ENCODE assay signal across 13 cellular contexts in the genomic region with DNA sequence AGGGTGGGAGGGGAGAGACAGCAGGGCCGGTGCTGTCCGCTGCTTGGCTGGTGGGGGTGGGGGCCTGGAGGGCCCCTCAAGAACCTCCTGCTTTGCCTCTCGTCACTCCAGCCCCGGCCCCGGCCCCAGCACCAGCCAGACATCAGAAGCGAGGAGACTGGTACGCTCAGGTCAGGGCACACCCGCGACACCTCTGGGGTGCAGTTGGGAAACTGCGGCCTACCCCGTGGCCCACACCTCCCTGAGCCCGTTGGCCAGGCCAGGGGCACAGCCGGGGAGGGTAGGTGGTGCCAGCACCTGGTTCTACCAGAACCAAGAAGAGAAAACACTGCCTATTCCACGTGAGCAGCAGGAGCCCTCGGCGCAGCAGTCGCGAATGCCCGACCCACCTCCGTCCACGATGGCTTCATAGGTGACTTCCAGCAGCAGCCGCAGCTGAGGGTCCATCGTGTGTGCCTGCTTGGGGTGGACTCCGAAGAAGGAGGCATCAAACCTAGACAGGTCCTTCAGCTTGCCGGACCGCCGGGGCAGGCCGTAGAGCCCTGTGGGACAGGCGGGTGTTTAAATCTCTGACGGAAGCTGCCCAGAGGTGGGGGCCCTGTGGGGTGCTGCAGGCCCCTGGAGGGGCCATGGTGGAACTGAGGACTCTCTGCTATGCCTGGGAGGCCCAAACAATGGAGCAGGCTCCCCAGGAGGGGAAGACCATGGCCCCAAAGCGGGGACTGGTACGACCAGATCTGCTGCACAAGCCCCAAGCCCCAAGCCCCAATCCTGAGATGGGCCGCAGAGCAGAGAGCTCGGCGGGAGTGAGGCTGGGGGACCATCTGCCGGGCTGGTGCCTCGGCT. TPM values are rescaled to one million over a fixed set of nuclear protein-coding genes. Genes with fewer than 3 reads are reported as not detected.
DNase-seq lines count a peak whose midpoint lies in the region; ATAC-seq and TF ChIP-seq lines count a peak whose summit lies in the region.
"Had no signal": no experiment of that assay in that cellular context is flagged by ENCODE, and none has a peak within 500 bp of the region (broad histone marks: within the 10 kb centered on the region; RNA-seq: fewer than 3 reads in every experiment).

No MANE protein-coding gene starts in this region.

- no peak overlapping the region for H3K4me2 ChIP-seq in SU-DHL-6 (ENCODE audit: low read depth, low read length, poor library complexity, severe bottlenecking)

- no peak overlapping the region for H3K27ac ChIP-seq in SU-DHL-6 (ENCODE audit: low read depth, low read length)
- H3K27ac ChIP-seq: neutrophil, Peyer's patch had no signal

- H3K9me3 Mint-ChIP-seq in glutamatergic neuron (ENCODE audit: unreplicated experiment): peaks cover 6% of the 10 kb centered on the region
- no peaks in the 10 kb centered on the region for H3K9me3 Mint-ChIP-seq in stimulated activated naive B cell treated with anti-CD40 and anti-IgM and Interleukin-4, amounts not matched to agents 10 μg/mL and 1 μg/mL and 100 μg/mL, for 72 hours
- H3K9me3 Mint-ChIP-seq: activated B cell treated with CpG ODN at 0.5 μM for 24 hours; CD4-positive, alpha-beta memory T cell had no signal

- peaks cover 10% of the 10 kb centered on the region for H3F3A ChIP-seq in SU-DHL-6 (ENCODE audit: insufficient read depth)

- no peaks in the 10 kb centered on the region for H3K27me3 ChIP-seq in SU-DHL-6 (ENCODE audit: low read length)
- H3K27me3 ChIP-seq: Peyer's patch had no signal

- H3K27ac Mint-ChIP-seq in glutamatergic neuron (ENCODE audit: unreplicated experiment): no peak overlapping the region
- peak overlapping the region; percentile 31 for H3K27ac Mint-ChIP-seq in stimulated activated naive B cell treated with anti-CD40 and anti-IgM and Interleukin-4, amounts not matched to agents 10 μg/mL and 1 μg/mL and 100 μg/mL, for 72 hours
- H3K27ac Mint-ChIP-seq: activated B cell treated with CpG ODN at 0.5 μM for 24 hours; CD4-positive, alpha-beta memory T cell had no signal

- ATAC-seq in stimulated activated naive B cell treated with anti-CD40 and anti-IgM and Interleukin-4, amounts not matched to agents 10 μg/mL and 1 μg/mL and 100 μg/mL, for 72 hours (replicated peaks): no peak
- ATAC-seq in HG02852 (IDR thresholded peaks at IDR 0.05; ENCODE audit: unreplicated experiment): no peak

- H3K27me3 Mint-ChIP-seq in glutamatergic neuron (ENCODE audit: unreplicated experiment): peaks cover 5% of the 10 kb centered on the region
- H3K27me3 Mint-ChIP-seq in stimulated activated naive B cell treated with anti-CD40 and anti-IgM and Interleukin-4, amounts not matched to agents 10 μg/mL and 1 μg/mL and 100 μg/mL, for 72 hours: no peaks in the 10 kb centered on the region
- H3K27me3 Mint-ChIP-seq: activated B cell treated with CpG ODN at 0.5 μM for 24 hours; CD4-positive, alpha-beta memory T cell had no signal

- H2AFZ ChIP-seq in SU-DHL-6 (ENCODE audit: low read depth, low read length, severe bottlenecking): no peak overlapping the region

- H3K4me1 Mint-ChIP-seq in glutamatergic neuron (ENCODE audit: low read depth, unreplicated experiment): peaks cover 3% of the 10 kb centered on the region
- H3K4me1 Mint-ChIP-seq in stimulated activated naive B cell treated with anti-CD40 and anti-IgM and Interleukin-4, amounts not matched to agents 10 μg/mL and 1 μg/mL and 100 μg/mL, for 72 hours: peaks cover 7 to 29% of the 10 kb centered on the region in 2 donors

- H3K79me2 ChIP-seq in SU-DHL-6 (ENCODE audit: insufficient read depth, low read length): peaks cover 32% of the 10 kb centered on the region

- TF ChIP-seq CTCF in SU-DHL-6 (IDR thresholded peaks at IDR 0.05; ENCODE audit: insufficient read depth, low read length, poor library complexity, severe bottlenecking) (no peak), glutamatergic neuron (IDR thresholded peaks at IDR 0.05; ENCODE audit: partially characterized antibody, unreplicated experiment) (no peak), GM20000 (IDR thresholded peaks at IDR 0.05; ENCODE audit: extremely low read depth, missing control alignments) (no peak)

- 0 out of 2 replicates have a peak overlapping the region, but pooled peaks have one; percentile 13 for H3K9ac ChIP-seq in SU-DHL-6 (ENCODE audit: low read length)

- H4K20me1 ChIP-seq in SU-DHL-6 (ENCODE audit: low read depth, low read length): no peaks in the 10 kb centered on the region; the same call in 1 of the 2 replicates

- DNase-seq in activated naive CD4-positive, alpha-beta T cell treated with anti-CD3 and anti-CD28 coated beads, Interleukin-2, amount 50 U/mL, for 16 hours: peak; percentile 9
- DNase-seq in activated naive CD4-positive, alpha-beta T cell (lab: John Stamatoyannopoulos, UW): no peak
- DNase-seq in glutamatergic neuron: no peak
- no peak for DNase-seq in stimulated activated naive B cell treated with anti-CD40 and anti-IgM and Interleukin-4, amounts not matched to agents 10 μg/mL and 1 μg/mL and 100 μg/mL, for 72 hours
- no peak for DNase-seq in GM20000 (ENCODE audit: low spot score)
- DNase-seq in NCI-H2196 treated with DMSO at 0.1 percent for 48 hours (lab: John Stamatoyannopoulos, UW; ENCODE audit: unreplicated experiment): no peak
- DNase-seq: activated B cell treated with CpG ODN at 0.5 μM for 24 hours, amniotic stem cell, Peyer's patch had no signal

- no peaks in the 10 kb centered on the region for H3K9me3 ChIP-seq in SU-DHL-6 (ENCODE audit: insufficient read depth, low read length)
- H3K9me3 ChIP-seq: neutrophil, Peyer's patch had no signal

- H3K36me3 ChIP-seq in SU-DHL-6 (ENCODE audit: low read length): 0 out of 2 replicates have a peak, but pooled peaks cover 2% of the 10 kb centered on the region

- no peak overlapping the region for H3K4me3 ChIP-seq in SU-DHL-6 (ENCODE audit: insufficient read depth, low read length, poor library complexity, severe bottlenecking)
- H3K4me3 ChIP-seq: Peyer's patch had no signal

- H3K36me3 Mint-ChIP-seq in glutamatergic neuron (ENCODE audit: unreplicated experiment): no peaks in the 10 kb centered on the region
- peaks cover 31 to 33% of the 10 kb centered on the region in 2 donors for H3K36me3 Mint-ChIP-seq in stimulated activated naive B cell treated with anti-CD40 and anti-IgM and Interleukin-4, amounts not matched to agents 10 μg/mL and 1 μg/mL and 100 μg/mL, for 72 hours

- peak overlapping the region; percentile 87 for H3K4me3 Mint-ChIP-seq in glutamatergic neuron (ENCODE audit: unreplicated experiment)
- H3K4me3 Mint-ChIP-seq in stimulated activated naive B cell treated with anti-CD40 and anti-IgM and Interleukin-4, amounts not matched to agents 10 μg/mL and 1 μg/mL and 100 μg/mL, for 72 hours: peak overlapping the region; percentile 73 to 80
- H3K4me3 Mint-ChIP-seq: activated B cell treated with CpG ODN at 0.5 μM for 24 hours had no signal

- H3K9me2 ChIP-seq in SU-DHL-6 (replicated peaks; ENCODE audit: insufficient read depth, low read length): no peaks in the 10 kb centered on the region

RNA-seq across cellular contexts. Expression of gene FASN, which starts 2.9 kb away (rescaled TPM):
- total RNA-seq in glutamatergic neuron (ENCODE audit: unreplicated experiment): 439 TPM

RNA-seq across cellular contexts. Expression of gene DUS1L, which starts 29.6 kb away (rescaled TPM):
- 122 TPM for total RNA-seq in glutamatergic neuron (ENCODE audit: unreplicated experiment)

RNA-seq across cellular contexts. Expression of gene GPS1, which starts 43.5 kb away (rescaled TPM):
- 115 TPM for total RNA-seq in glutamatergic neuron (ENCODE audit: unreplicated experiment)

RNA-seq across cellular contexts. Expression of gene RFNG, which starts 43.5 kb away (rescaled TPM):
- 50.8 TPM for total RNA-seq in glutamatergic neuron (ENCODE audit: unreplicated experiment)

RNA-seq across cellular contexts. Expression of gene DCXR, which starts 57.7 kb away (rescaled TPM):
- total RNA-seq in glutamatergic neuron (ENCODE audit: unreplicated experiment): 89.5 TPM
